In the genomic region with DNA sequence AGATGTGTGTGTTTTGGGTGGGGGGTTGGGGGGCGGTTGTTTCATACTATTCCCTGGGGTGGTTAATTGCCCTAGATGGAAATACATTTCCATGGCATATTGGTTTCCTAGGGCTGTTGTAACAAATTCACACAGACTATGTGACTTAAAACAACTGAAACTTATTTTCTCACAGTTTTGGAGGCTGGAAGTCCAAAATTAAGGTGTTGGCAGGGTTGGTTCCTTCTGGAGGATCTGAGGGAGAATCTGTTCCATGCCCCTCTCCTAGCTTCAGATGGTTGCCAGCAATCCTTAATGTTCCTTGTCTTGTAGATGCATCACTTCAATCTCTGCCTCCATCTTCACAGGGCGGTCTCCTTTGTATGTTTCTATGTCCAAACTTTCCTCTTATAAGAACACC, we compare ENCODE assay signal across 22 cellular contexts.
"Had no signal": no experiment of that assay in that cellular context is flagged by ENCODE, and none has a peak within 500 bp of the region (broad histone marks: within the 10 kb centered on the region; RNA-seq: fewer than 3 reads in every experiment).

No MANE protein-coding gene starts in this region.

- H3K4me1 ChIP-seq: gastrocnemius medialis had no signal

- H3K4me3 ChIP-seq: body of pancreas, coronary artery, gastrocnemius medialis, heart left ventricle, lung, suprapubic skin, upper lobe of left lung had no signal

- H3K36me3 Mint-ChIP-seq: activated naive CD8-positive, alpha-beta T cell; natural killer cell had no signal

- H3K4me1 Mint-ChIP-seq: natural killer cell, T-helper 17 cell had no signal

- H3K4me3 Mint-ChIP-seq: activated CD8-positive, alpha-beta T cell treated with anti-CD3 and anti-CD28 coated beads for 36 hours; activated naive CD8-positive, alpha-beta T cell; natural killer cell; stimulated activated naive CD8-positive, alpha-beta T cell treated with anti-CD3 and anti-CD28 coated beads, Interleukin-15, Interleukin-2, amounts not matched to agents 100 ng/mL and 50 ng/mL, for 24 hours; T-helper 17 cell; WTC11 had no signal

- H3K27ac Mint-ChIP-seq: activated CD8-positive, alpha-beta T cell treated with anti-CD3 and anti-CD28 coated beads for 36 hours; activated naive CD8-positive, alpha-beta T cell; natural killer cell; stimulated activated naive CD8-positive, alpha-beta T cell treated with anti-CD3 and anti-CD28 coated beads, Interleukin-15, Interleukin-2, amounts not matched to agents 100 ng/mL and 50 ng/mL, for 24 hours; T-helper 17 cell had no signal

- H3K9me3 ChIP-seq: body of pancreas, gastrocnemius medialis, suprapubic skin, upper lobe of left lung had no signal

- H3K27ac ChIP-seq: body of pancreas, coronary artery, gastrocnemius medialis, heart left ventricle, suprapubic skin, upper lobe of left lung had no signal

- H3K36me3 ChIP-seq: gastrocnemius medialis, heart left ventricle, suprapubic skin, upper lobe of left lung had no signal

- H3K27me3 ChIP-seq: body of pancreas, gastrocnemius medialis, heart left ventricle, suprapubic skin, upper lobe of left lung had no signal

- H3K9me3 Mint-ChIP-seq: natural killer cell; stimulated activated naive CD8-positive, alpha-beta T cell treated with anti-CD3 and anti-CD28 coated beads, Interleukin-15, Interleukin-2, amounts not matched to agents 100 ng/mL and 50 ng/mL, for 24 hours had no signal

- DNase-seq: activated CD4-positive, alpha-beta T cell treated with anti-CD3 and anti-CD28 coated beads for 4 hours; activated CD8-positive, alpha-beta T cell treated with anti-CD3 and anti-CD28 coated beads for 36 hours; activated gamma-delta T cell; activated T-cell treated with anti-CD3 and anti-CD28 coated beads, Interleukin-2, amount 50 U/mL, for 48 hours; amniotic stem cell; body of pancreas; central memory CD4-positive, alpha-beta T cell; effector CD4-positive, alpha-beta T cell; gastrocnemius medialis; heart left ventricle; left colon; natural killer cell; right cardiac atrium; small intestine; T-helper 17 cell; upper lobe of left lung had no signal

- H3K27me3 Mint-ChIP-seq: stimulated activated naive CD8-positive, alpha-beta T cell treated with anti-CD3 and anti-CD28 coated beads, Interleukin-15, Interleukin-2, amounts not matched to agents 100 ng/mL and 50 ng/mL, for 24 hours had no signal
